ENCODE assay signal across 1 cellular context in genomic region chr10:7410306-7410799, GRCh38.
A peak's percentile ranks its signal among the peaks of the same experiment; 100 is the strongest.
TF ChIP-seq lines count a peak whose summit lies in the region.

No MANE protein-coding gene starts in this region.

TF ChIP-seq in WTC11, 78 proteins besides CTCF, POLR2A, EP300 and RAD21 (continued from another document):
- TF ChIP-seq STAT6 (CRISPR knock-in tag; conservative IDR thresholded peaks at IDR 0.05; ENCODE audit: low read depth) (no peak), FOXP4 (CRISPR knock-in tag; IDR thresholded peaks at IDR 0.05) (0 out of 2 replicates have a peak, but pooled peaks have one; percentile 4), ZMAT4 (CRISPR knock-in tag; IDR thresholded peaks at IDR 0.05) (no peak), PRDM15 (CRISPR knock-in tag; IDR thresholded peaks at IDR 0.05) (peak; percentile 81), FOXK1 (CRISPR knock-in tag; IDR thresholded peaks at IDR 0.05) (no peak), CDX4 (CRISPR knock-in tag; IDR thresholded peaks at IDR 0.05; ENCODE audit: borderline replicate concordance) (no peak), HMGXB4 (CRISPR knock-in tag; IDR thresholded peaks at IDR 0.05) (0 out of 2 replicates have a peak, but pooled peaks have one; percentile 10), ZNF425 (CRISPR knock-in tag; conservative IDR thresholded peaks at IDR 0.05) (no peak), ATF6 (CRISPR knock-in tag; IDR thresholded peaks at IDR 0.05) (no peak), FOXJ3 (CRISPR knock-in tag; IDR thresholded peaks at IDR 0.05; ENCODE audit: borderline replicate concordance) (no peak), ZNF138 (CRISPR knock-in tag; conservative IDR thresholded peaks at IDR 0.05) (no peak), ZBTB21 (CRISPR knock-in tag; IDR thresholded peaks at IDR 0.05; ENCODE audit: borderline replicate concordance) (no peak), AR (CRISPR knock-in tag; IDR thresholded peaks at IDR 0.05) (no peak), E2F5 (CRISPR knock-in tag; IDR thresholded peaks at IDR 0.05) (no peak), ATF3 (CRISPR knock-in tag; conservative IDR thresholded peaks at IDR 0.05) (no peak), CREB1 (CRISPR knock-in tag; IDR thresholded peaks at IDR 0.05) (no peak), NFE2L1 (CRISPR knock-in tag; IDR thresholded peaks at IDR 0.05) (no peak)
